1 cellular context compared by ENCODE assay signal in the genomic region with DNA sequence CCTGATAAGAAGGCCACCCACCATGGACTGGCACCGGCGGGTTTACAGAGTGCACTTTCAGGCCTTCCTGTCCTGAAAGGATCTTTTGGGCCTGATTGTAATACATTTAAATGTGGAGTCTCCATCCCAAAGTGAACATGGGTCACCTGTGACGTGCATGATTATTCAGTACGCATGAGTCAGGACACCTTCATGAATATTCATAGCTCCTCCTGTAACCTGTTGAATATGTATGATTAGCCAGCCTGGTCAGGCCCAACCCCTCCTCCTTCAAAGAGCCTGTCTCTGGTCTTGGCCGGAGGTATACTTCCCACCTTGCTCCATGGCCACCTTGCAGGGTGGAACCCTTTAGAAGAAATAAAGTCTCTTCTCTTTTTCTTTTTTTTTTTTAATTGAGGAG.
TF ChIP-seq lines count a peak whose summit lies in the region.

No MANE protein-coding gene starts in this region.

TF ChIP-seq in WTC11, 78 proteins besides CTCF, POLR2A, EP300 and RAD21 (continued from another document):
- TF ChIP-seq, protein P1, sequence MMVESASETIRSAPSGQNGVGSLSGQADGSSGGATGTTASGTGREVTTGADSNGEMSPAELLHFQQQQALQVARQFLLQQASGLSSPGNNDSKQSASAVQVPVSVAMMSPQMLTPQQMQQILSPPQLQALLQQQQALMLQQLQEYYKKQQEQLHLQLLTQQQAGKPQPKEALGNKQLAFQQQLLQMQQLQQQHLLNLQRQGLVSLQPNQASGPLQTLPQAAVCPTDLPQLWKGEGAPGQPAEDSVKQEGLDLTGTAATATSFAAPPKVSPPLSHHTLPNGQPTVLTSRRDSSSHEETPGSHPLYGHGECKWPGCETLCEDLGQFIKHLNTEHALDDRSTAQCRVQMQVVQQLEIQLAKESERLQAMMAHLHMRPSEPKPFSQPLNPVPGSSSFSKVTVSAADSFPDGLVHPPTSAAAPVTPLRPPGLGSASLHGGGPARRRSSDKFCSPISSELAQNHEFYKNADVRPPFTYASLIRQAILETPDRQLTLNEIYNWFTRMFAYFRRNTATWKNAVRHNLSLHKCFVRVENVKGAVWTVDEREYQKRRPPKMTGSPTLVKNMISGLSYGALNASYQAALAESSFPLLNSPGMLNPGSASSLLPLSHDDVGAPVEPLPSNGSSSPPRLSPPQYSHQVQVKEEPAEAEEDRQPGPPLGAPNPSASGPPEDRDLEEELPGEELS (CRISPR knock-in tag; IDR thresholded peaks at IDR 0.05), result no peak
- no peak for TF ChIP-seq ZNF416 (CRISPR knock-in tag; IDR thresholded peaks at IDR 0.05)
